8 cellular contexts compared by ENCODE assay signal in the genomic region with DNA sequence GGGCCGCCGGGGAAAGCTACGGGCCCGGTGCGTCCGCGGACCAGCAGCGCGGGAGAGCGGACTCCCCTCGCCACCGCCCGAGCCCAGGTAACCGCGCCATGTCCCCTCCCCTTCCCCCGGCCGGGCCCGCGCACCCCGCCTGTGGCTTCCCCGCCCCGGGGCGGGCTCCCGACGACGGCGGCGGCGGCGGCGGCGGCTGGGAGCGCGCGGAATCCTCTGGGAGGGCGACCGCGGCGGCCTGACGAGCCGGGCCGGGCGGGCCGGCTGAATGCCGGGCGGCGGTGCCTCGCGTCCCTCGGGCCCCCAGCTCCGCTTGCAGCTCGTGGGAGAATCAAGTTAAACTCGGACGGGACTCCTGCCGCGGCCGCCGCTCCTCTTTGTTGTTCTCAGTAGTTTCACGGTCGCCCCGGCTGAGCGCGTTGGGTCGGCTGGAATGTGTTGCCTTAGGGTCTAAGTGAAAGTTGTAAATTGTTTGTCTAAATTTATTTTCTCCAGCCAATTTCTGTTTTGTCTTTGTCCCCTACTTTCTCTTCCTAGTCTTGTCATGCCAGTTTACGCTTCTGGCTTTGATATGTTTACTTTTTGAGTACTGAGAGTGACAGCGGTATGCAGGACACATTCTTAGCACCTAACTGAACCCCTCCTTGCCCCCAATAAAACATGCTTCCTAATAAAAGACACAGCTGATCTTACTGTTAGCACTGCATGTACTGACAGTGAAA. TPM values are rescaled to one million over a fixed set of nuclear protein-coding genes. Genes with fewer than 3 reads are reported as not detected.
A peak's percentile ranks its signal among the peaks of the same experiment; 100 is the strongest.
DNase-seq lines count a peak whose midpoint lies in the region; ATAC-seq, FAIRE-seq and TF ChIP-seq lines count a peak whose summit lies in the region.

No MANE protein-coding gene starts in this region.

- H3K79me1 ChIP-seq in H1 (ENCODE audit: low read depth, low read length), result 0 out of 2 replicates have a peak, but pooled peaks cover 2% of the 10 kb centered on the region

- no peak for FAIRE-seq in H1 (lab: Jason Lieb, UNC)

- H3K23me2 ChIP-seq in H1 (ENCODE audit: low read depth, low read length), result peaks cover 12% of the 10 kb centered on the region

- no peak overlapping the region for H2BK120ac ChIP-seq in H1 (replicated peaks; ENCODE audit: low read depth, low read length)

- H4K91ac ChIP-seq in H1 (replicated peaks; ENCODE audit: insufficient read length, low read length), result no peak overlapping the region

- no peak for TF ChIP-seq EP300 in H1 (IDR thresholded peaks at IDR 0.05; ENCODE audit: borderline replicate concordance in 1 of 2, low read depth in 2 of 2, low read length in 2 of 2)

- H3K18ac ChIP-seq in H1 (ENCODE audit: extremely low read depth, low read length), result no peak overlapping the region

- H2BK15ac ChIP-seq in H1 (ENCODE audit: low read length), result no peak overlapping the region

- TF ChIP-seq RAD21 in H1 (IDR thresholded peaks at IDR 0.05 in 1 of 2, conservative IDR thresholded peaks at IDR 0.05 in 1 of 2; ENCODE audit: low read depth in 2 of 2, low read length in 2 of 2), result no peak

- H3K36me3 ChIP-seq in H1 (ENCODE audit: control insufficient read depth in 2 of 4, insufficient read depth in 4 of 4, low read length in 3 of 4) (peaks cover 0 to 9% (median 0%) of the 10 kb centered on the region in 4 experiments; a peak in 1 of 8 replicates), mesodermal cell (ENCODE audit: control insufficient read depth, insufficient read depth, low read length) (peaks cover 31% of the 10 kb centered on the region)

- H3K36me3 Mint-ChIP-seq in activated CD8-positive, alpha-beta T cell treated with anti-CD3 and anti-CD28 coated beads, Interleukin-2, amount 10 ng/mL, durations not matched to agents 7 days and 5 days (ENCODE audit: low read depth), result peaks cover 43% of the 10 kb centered on the region

- H2AFZ ChIP-seq in H1 (ENCODE audit: low read length), result no peak overlapping the region

- peak overlapping the region; percentile 97 for H3K27ac Mint-ChIP-seq in activated CD8-positive, alpha-beta T cell treated with anti-CD3 and anti-CD28 coated beads, Interleukin-2, amount 10 ng/mL, durations not matched to agents 7 days and 5 days

- TF ChIP-seq CTCF in H1 (IDR thresholded peaks at IDR 0.05; ENCODE audit: control extremely low read depth in 1 of 3, insufficient read depth in 1 of 3, low read depth in 1 of 3, low read length in 3 of 3), result no peak

- no peak overlapping the region for H3K4ac ChIP-seq in H1 (replicated peaks; ENCODE audit: insufficient read length, low read depth, low read length)

- no peaks in the 10 kb centered on the region for H3K27me3 Mint-ChIP-seq in activated CD8-positive, alpha-beta T cell treated with anti-CD3 and anti-CD28 coated beads, Interleukin-2, amount 10 ng/mL, durations not matched to agents 7 days and 5 days (ENCODE audit: low read depth)

- H3K4me3 Mint-ChIP-seq in activated CD8-positive, alpha-beta T cell treated with anti-CD3 and anti-CD28 coated beads, Interleukin-2, amount 10 ng/mL, durations not matched to agents 7 days and 5 days, result peak overlapping the region; percentile 99

- TF ChIP-seq POLR2A in H1 (IDR thresholded peaks at IDR 0.05; ENCODE audit: control extremely low read depth in 1 of 2, low read depth in 2 of 2, low read length in 2 of 2), result no peak; a peak in 1 of 3 replicates

- 1% methylated on average over 31 of the region's 66 CpGs; no CpG with 5 or more reads in 1 of the 2 experiments for WGBS in H1 (ENCODE audit: extremely low coverage in 1 of 2, insufficient coverage in 1 of 2, insufficient read length in 1 of 2, insufficient replicate concordance in 2 of 2, low coverage in 1 of 2, low lambda C conversion rate in 2 of 2, missing lambda C conversion rate in 1 of 2), 2 experiments
- 0% methylated on average over 32 to 33 of the region's 66 CpGs for WGBS in mesodermal cell (ENCODE audit: insufficient coverage in 2 of 2), 2 experiments

- CTCF ChIA-PET in activated CD8-positive, alpha-beta T cell treated with anti-CD3 and anti-CD28 coated beads, Interleukin-2, amount 10 ng/mL, durations not matched to agents 7 days and 5 days (lab: Charles Lee), result interaction anchor here (1.1 to 4.1 kb wide), 6 partner anchors 8 to 210 kb away, joined by 3 to 23 read pairs (median 8); partner anchors contain the start of genes ME2 and MRO
- CTCF ChIA-PET in H1 (lab: Charles Lee; ENCODE audit: partially characterized antibody), result interaction anchor here (0.6 to 2.1 kb wide), 7 partner anchors 8 to 212 kb away, joined by 3 to 12 read pairs (median 3); no protein-coding TSS in a partner anchor

- H3K27me3 ChIP-seq in H1 (replicated peaks in 1 of 4; ENCODE audit: control insufficient read depth in 3 of 4, extremely low read depth in 1 of 4, insufficient read depth in 3 of 4, low read length in 3 of 4), result no peaks in the 10 kb centered on the region

- H2BK5ac ChIP-seq in H1 (ENCODE audit: low read depth, low read length), result peak overlapping the region; percentile 92; the same call in 1 of the 2 replicates

- H2AK5ac ChIP-seq in H1 (ENCODE audit: low read depth, low read length), result no peak overlapping the region

- peak overlapping the region; percentile 97; the same call in 1 of the 2 replicates for H3K27ac ChIP-seq in H1 (ENCODE audit: low read depth, low read length)
- peak overlapping the region; percentile 95 for H3K27ac ChIP-seq in mesodermal cell (ENCODE audit: low read depth, low read length, severe bottlenecking)

- DNase-seq in activated CD8-positive, alpha-beta memory T cell treated with anti-CD3 and anti-CD28 coated beads for 4 hours (ENCODE audit: low read depth in 2 of 2), result peak; percentile 24 to 38
- DNase-seq in activated CD8-positive, alpha-beta memory T cell treated with anti-CD3 and anti-CD28 coated beads for 24 hours, result no peak
- peak; percentile 84 for DNase-seq in NCI-H2227 (lab: John Stamatoyannopoulos, UW; ENCODE audit: unreplicated experiment)
- DNase-seq in activated CD8-positive, alpha-beta T cell treated with anti-CD3 and anti-CD28 coated beads, Interleukin-2, amount 10 ng/mL, durations not matched to agents 7 days and 5 days, result peak; percentile 66
- peak in 1 of 2 experiments; percentile 69 for DNase-seq in H1 (ENCODE audit: low read depth in 1 of 2, low spot score in 2 of 2)
- DNase-seq in stimulated activated CD8-positive, alpha-beta memory T cell treated with anti-CD3 and anti-CD28 coated beads, Interleukin-15, amount 100 ng/mL, for 1 hour (ENCODE audit: low read depth), result peak; percentile 33

- peaks cover 18 to 58% of the 10 kb centered on the region in 2 experiments for H3K79me2 ChIP-seq in H1 (ENCODE audit: control insufficient read depth in 1 of 2, insufficient read depth in 2 of 2, low read length in 2 of 2)

- H3K9me3 ChIP-seq in H1 (ENCODE audit: insufficient read depth in 2 of 2, low read depth in 1 of 2, low read length in 1 of 2) (no peaks in the 10 kb centered on the region), mesodermal cell (ENCODE audit: control insufficient read depth, low read length) (no peaks in the 10 kb centered on the region)

- H4K20me1 ChIP-seq in H1 (replicated peaks in 1 of 2; ENCODE audit: control insufficient read depth in 1 of 2, insufficient read depth in 2 of 2, low read length in 2 of 2), result peaks cover 6 to 7% of the 10 kb centered on the region in 2 experiments

- H3K9me3 Mint-ChIP-seq in activated CD8-positive, alpha-beta T cell treated with anti-CD3 and anti-CD28 coated beads, Interleukin-2, amount 10 ng/mL, durations not matched to agents 7 days and 5 days (ENCODE audit: insufficient read depth), result no peaks in the 10 kb centered on the region

- no peak overlapping the region for H4K5ac ChIP-seq in H1 (ENCODE audit: insufficient read length, low read depth, low read length)

- H4K8ac ChIP-seq in H1 (ENCODE audit: extremely low read depth, insufficient read depth, low read length), result peak overlapping the region; percentile 98; the same call in 1 of the 2 replicates

- POLR2A ChIA-PET in activated CD8-positive, alpha-beta T cell treated with anti-CD3 and anti-CD28 coated beads, Interleukin-2, amount 10 ng/mL, durations not matched to agents 7 days and 5 days (lab: Charles Lee), result interaction anchor here (0.7 to 4.0 kb wide), 24 partner anchors 9 to 168 kb away, joined by 3 to 38 read pairs (median 4); partner anchors contain the start of genes ELAC1, ME2 and MEX3C
- POLR2A ChIA-PET in H1 (lab: Charles Lee; ENCODE audit: partially characterized antibody), result interaction anchor here (0.6 to 4.0 kb wide), 12 partner anchors 8 to 72 kb away, joined by 3 to 25 read pairs (median 6); partner anchors contain the start of gene ELAC1

- peak; percentile 52 for ATAC-seq in HG02973 (IDR thresholded peaks at IDR 0.05; ENCODE audit: unreplicated experiment)
- peak; percentile 69 for ATAC-seq in activated CD8-positive, alpha-beta T cell treated with anti-CD3 and anti-CD28 coated beads, Interleukin-2, amount 10 ng/mL, durations not matched to agents 7 days and 5 days

- H3K4me2 ChIP-seq in H1 (ENCODE audit: insufficient read depth in 1 of 2, low read depth in 2 of 2, low read length in 2 of 2), result peak overlapping the region; percentile 74 to 98

- H3K4me1 Mint-ChIP-seq in activated CD8-positive, alpha-beta T cell treated with anti-CD3 and anti-CD28 coated beads, Interleukin-2, amount 10 ng/mL, durations not matched to agents 7 days and 5 days (ENCODE audit: low read depth), result peaks cover 63% of the 10 kb centered on the region

- no peak overlapping the region for H3K23ac ChIP-seq in H1 (ENCODE audit: insufficient read length)

- H3K4me1 ChIP-seq in H1 (replicated peaks in 1 of 4; ENCODE audit: control insufficient read depth in 3 of 4, insufficient read depth in 4 of 4, low read length in 3 of 4) (peaks cover 5 to 9% (median 7%) of the 10 kb centered on the region in 4 experiments; a peak in 4 of 7 replicates), mesodermal cell (ENCODE audit: control insufficient read depth, insufficient read depth, low read length, poor library complexity, severe bottlenecking) (peaks cover 10% of the 10 kb centered on the region)

- H3K14ac ChIP-seq in H1 (ENCODE audit: insufficient read length), result no peak overlapping the region

- H3K9ac ChIP-seq in H1 (replicated peaks in 1 of 4; ENCODE audit: extremely low read depth in 1 of 4, low read depth in 3 of 4, low read length in 3 of 4), result peak overlapping the region; percentile 55 to 97 (median 96)

- H2BK12ac ChIP-seq in H1 (ENCODE audit: low read depth, low read length), result no peak overlapping the region

- H3K4me3 ChIP-seq in H1 (ENCODE audit: extremely low read depth in 1 of 4, insufficient read depth in 2 of 4, low read depth in 3 of 4, low read length in 4 of 4) (peak overlapping the region; percentile 51 to 88 (median 77)), mesodermal cell (ENCODE audit: extremely low read depth, insufficient read depth, low read length, poor library complexity, severe bottlenecking) (peak overlapping the region; percentile 75)

- H2BK20ac ChIP-seq in H1 (ENCODE audit: low read length), result no peak overlapping the region

- H3K56ac ChIP-seq in H1 (replicated peaks; ENCODE audit: insufficient read length, low read depth, low read length), result no peak overlapping the region

RNA-seq across cellular contexts. Expression of gene SMAD4, which starts 0.7 kb away (rescaled TPM):
- 10 to 100 TPM; 76.9 to 77.6 TPM for total RNA-seq in activated CD8-positive, alpha-beta T cell treated with anti-CD3 and anti-CD28 coated beads, Interleukin-2, amount 10 ng/mL, durations not matched to agents 7 days and 5 days
- 134 and 139 TPM in 2 replicates for total RNA-seq in H1 (2021; fragmentation: NEBNext Ultra II Directional; extraction: Animal tissue kit (Norgen Biotek cat#: 25700))
- 67.9 and 86.5 TPM in 2 replicates for polyA plus RNA-seq in H1 (2011; rRNA removed)
- polyA plus RNA-seq in H1 (2011; cell fraction: cytosol; rRNA removed), result 79.3 TPM
- 60.8 TPM for polyA plus RNA-seq in H1 (2011; cell fraction: nucleus; rRNA removed)
- polyA plus RNA-seq in H1 (2012, experiment 1 of 2), result 58.3 to 84.0 TPM (median 74.5 TPM) in 4 replicates
- polyA plus RNA-seq in H1 (2012, experiment 2 of 2), result 5.9 TPM
- 40.2 TPM for polyA plus RNA-seq in H1 (2013, experiment 1 of 2)
- 39.7 TPM for polyA plus RNA-seq in H1 (2013, experiment 2 of 2)
- polyA minus RNA-seq in H1 (2011; rRNA and poly(A)+ RNA removed), result 370 and 522 TPM in 2 replicates
- 94.2 TPM for polyA minus RNA-seq in H1 (2011; cell fraction: cytosol; rRNA and poly(A)+ RNA removed)
- polyA minus RNA-seq in H1 (2011; cell fraction: nucleus; rRNA and poly(A)+ RNA removed), result 92.4 TPM
- 118 TPM for polyA plus RNA-seq in mesodermal cell (2013, experiment 1 of 2)
- polyA plus RNA-seq in mesodermal cell (2013, experiment 2 of 2), result 112 TPM
